ENCODE assay signal across 19 cellular contexts in the genomic region with DNA sequence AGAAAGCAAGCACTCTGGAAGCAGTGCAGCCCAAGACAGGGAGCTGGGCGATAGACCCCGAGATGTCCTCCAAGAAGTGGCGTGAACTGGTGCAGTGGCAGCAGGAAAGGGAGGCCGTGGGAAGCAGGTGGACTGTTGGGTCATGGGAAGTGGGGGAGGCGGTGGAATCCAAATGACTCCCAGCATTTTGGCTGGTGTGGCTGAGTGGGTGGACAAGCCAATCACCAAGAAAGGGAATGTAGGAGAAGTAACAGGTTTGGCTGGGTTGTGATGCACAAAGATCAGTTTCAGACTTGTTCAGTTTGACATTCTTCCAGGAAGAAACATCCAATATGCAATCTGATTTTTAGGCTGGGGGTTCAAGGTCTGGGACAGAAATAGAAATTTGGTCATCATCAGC.
"Had no signal": no experiment of that assay in that cellular context is flagged by ENCODE, and none has a peak within 500 bp of the region (broad histone marks: within the 10 kb centered on the region; RNA-seq: fewer than 3 reads in every experiment).

No MANE protein-coding gene starts in this region.

- ATAC-seq: activated CD8-positive, alpha-beta T cell treated with anti-CD3 and anti-CD28 coated beads, Interleukin-2, amount 10 ng/mL, durations not matched to agents 7 days and 5 days; activated T-cell treated with anti-CD3 and anti-CD28 coated beads, Interleukin-2, amount 50 U/mL, for 72 hours; body of pancreas; left lung; mucosa of descending colon; natural killer cell; right cardiac atrium had no signal

- FAIRE-seq: endothelial cell of umbilical vein, islet of Langerhans, small intestine had no signal

- DNase-seq: activated CD4-positive, alpha-beta T cell treated with anti-CD3 and anti-CD28 coated beads for 4 hours; activated CD8-positive, alpha-beta memory T cell treated with anti-CD3 and anti-CD28 coated beads, Interleukin-2, amount 50 U/mL, for 4 hours; activated CD8-positive, alpha-beta T cell treated with anti-CD3 and anti-CD28 coated beads, Interleukin-2, amount 10 ng/mL, durations not matched to agents 7 days and 5 days; activated gamma-delta T cell; activated T-cell treated with anti-CD3 and anti-CD28 coated beads, Interleukin-2, amount 50 U/mL, for 72 hours; amygdala; body of pancreas; cortex of kidney; effector CD4-positive, alpha-beta T cell; left lung; mucosa of descending colon; natural killer cell; nucleus accumbens; right cardiac atrium; small intestine; T-helper 2 cell; testis had no signal

- H3K27ac ChIP-seq: body of pancreas, left lung, testis had no signal
